Comparison of ENCODE assay signal across 12 cellular contexts in the genomic region with DNA sequence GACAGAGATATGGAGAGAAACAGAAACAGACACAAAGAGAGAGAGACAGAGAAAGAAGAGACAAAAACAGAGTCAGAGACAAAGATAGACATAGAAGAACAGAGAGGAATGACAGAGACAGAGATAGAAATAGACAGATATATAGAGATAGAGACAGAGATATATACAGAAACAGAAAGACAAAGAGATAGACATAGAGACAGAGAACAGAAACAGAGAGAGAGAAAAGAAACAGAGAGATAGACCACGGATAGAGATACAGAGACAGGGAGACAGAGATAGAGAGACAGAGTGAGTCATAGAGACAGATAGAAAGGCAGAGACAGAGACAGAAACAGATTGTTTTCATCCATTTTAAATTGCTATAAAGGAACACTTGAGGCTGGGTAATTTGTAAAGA. TPM values are rescaled to one million over a fixed set of nuclear protein-coding genes. Genes with fewer than 3 reads are reported as not detected.
DNase-seq lines count a peak whose midpoint lies in the region; ATAC-seq and TF ChIP-seq lines count a peak whose summit lies in the region.
"Had no signal": no experiment of that assay in that cellular context is flagged by ENCODE, and none has a peak within 500 bp of the region (broad histone marks: within the 10 kb centered on the region; RNA-seq: fewer than 3 reads in every experiment).

No MANE protein-coding gene starts in this region.

- TF ChIP-seq EP300 in esophagus muscularis mucosa (IDR thresholded peaks at IDR 0.05) = no peak

- no peaks in the 10 kb centered on the region for H3K79me2 ChIP-seq in ACC112 (ENCODE audit: control insufficient read depth, insufficient read depth, low read length, unreplicated experiment)

- WGBS in esophagus muscularis mucosa = 73% methylated on average over 1 of the region's 1 CpG

- ATAC-seq in GM19468 (IDR thresholded peaks at IDR 0.05; ENCODE audit: extremely low read depth, unreplicated experiment) (peak; percentile 21), HG03060 (IDR thresholded peaks at IDR 0.05; ENCODE audit: low read depth, unreplicated experiment) (peak; percentile 38)

- no peak for TF ChIP-seq POLR2A in esophagus muscularis mucosa (IDR thresholded peaks at IDR 0.05; ENCODE audit: low read depth)

- peak overlapping the region; percentile 58 for H2AFZ ChIP-seq in ACC112 (ENCODE audit: low read length, unreplicated experiment)

- no peak overlapping the region for H3K4me3 ChIP-seq in ACC112 (ENCODE audit: low read depth, low read length)
- H3K4me3 ChIP-seq in esophagus muscularis mucosa = no peak overlapping the region
- H3K4me3 ChIP-seq: lung, SK-N-MC had no signal

- no peaks in the 10 kb centered on the region for H3K9me3 ChIP-seq in esophagus muscularis mucosa

- H3K36me3 ChIP-seq in ACC112 (ENCODE audit: insufficient read depth, low read length) (no peaks in the 10 kb centered on the region), esophagus muscularis mucosa (no peaks in the 10 kb centered on the region)

- TF ChIP-seq CTCF in esophagus muscularis mucosa (IDR thresholded peaks at IDR 0.05) = no peak

- DNase-seq in esophagus muscularis mucosa (ENCODE audit: extremely low spot score) (no peak), head of caudate nucleus (no peak), NCI-H1092 treated with DMSO at 0.1 percent for 48 hours (lab: John Stamatoyannopoulos, UW) (no peak), NCI-H1436 treated with DMSO at 0.1 percent for 48 hours (lab: John Stamatoyannopoulos, UW) (no peak)
- no peak for DNase-seq in activated T-cell treated with anti-CD3 and anti-CD28 coated beads, Interleukin-2, amount 50 U/mL, for 1 hour
- DNase-seq: activated CD4-positive, CD25-positive, alpha-beta regulatory T cell treated with anti-CD3 and anti-CD28 coated beads, Interleukin-2, amount 50 U/mL, for 72 hours; activated effector memory CD4-positive, alpha-beta T cell treated with anti-CD3 and anti-CD28 coated beads, Interleukin-2, amount 50 U/mL, for 16 hours had no signal

- intact Hi-C loops in esophagus muscularis mucosa (cut with DNase I) = no loop called here
- intact Hi-C loops in head of caudate nucleus (cut with DNase I) = no loop called here

- H3K27ac ChIP-seq in ACC112 (ENCODE audit: low read depth, low read length) (peak overlapping the region; percentile 70), esophagus muscularis mucosa (replicated peaks in 1 of 4) (peak overlapping the region in 3 of 4 donors; percentile 38 to 70 (median 63))
- H3K27ac ChIP-seq: SK-N-MC had no signal

- H3K4me1 ChIP-seq in ACC112 (ENCODE audit: control insufficient read depth, insufficient read depth, low read length, unreplicated experiment) (peaks cover 59% of the 10 kb centered on the region), esophagus muscularis mucosa (peaks cover 10 to 21% (median 17%) of the 10 kb centered on the region in 4 donors)

- no peaks in the 10 kb centered on the region for H3K27me3 ChIP-seq in ACC112 (ENCODE audit: insufficient read depth, low read length)
- no peaks in the 10 kb centered on the region for H3K27me3 ChIP-seq in esophagus muscularis mucosa

RNA-seq across cellular contexts. Expression of gene MPEG1, which starts 12.3 kb away (rescaled TPM):
- total RNA-seq in esophagus muscularis mucosa = 10 to 100 TPM; 10.1 to 36.1 (median 14.8) TPM

RNA-seq across cellular contexts. Expression of gene DTX4, which starts 53.1 kb away (rescaled TPM):
- 1 to 10 TPM; 3.1 to 8.8 (median 4.5) TPM for total RNA-seq in esophagus muscularis mucosa
